ENCODE assay signal across 19 cellular contexts in genomic region chr3:5001805-5002173, GRCh38. TPM values are rescaled to one million over a fixed set of nuclear protein-coding genes. Genes with fewer than 3 reads are reported as not detected.
DNase-seq lines count a peak whose midpoint lies in the region; ATAC-seq and TF ChIP-seq lines count a peak whose summit lies in the region.
"Had no signal": no experiment of that assay in that cellular context is flagged by ENCODE, and none has a peak within 500 bp of the region (broad histone marks: within the 10 kb centered on the region; RNA-seq: fewer than 3 reads in every experiment).

No MANE protein-coding gene starts in this region.

- no peak for DNase-seq in activated T-cell treated with anti-CD3 and anti-CD28 coated beads, Interleukin-2, amount 50 U/mL, for 24 hours
- DNase-seq in activated T-cell treated with anti-CD3 and anti-CD28 coated beads for 4 hours (no peak), T-helper 17 cell (no peak), immature natural killer cell (no peak), type B pancreatic cell (ENCODE audit: extremely low spot score, unreplicated experiment) (no peak)
- DNase-seq in activated naive CD4-positive, alpha-beta T cell treated with Interleukin-2 at 50 U/mL for 16 hours = no peak
- DNase-seq: C1 segment of cervical spinal cord, GOT3, kidney glomerular epithelial cell, NCI-H146, NCI-H2171, NCI-H524 treated with DMSO at 0.1 percent for 48 hours, occipital lobe, RPMI8226, substantia nigra had no signal

- TF ChIP-seq CTCF in type B pancreatic cell (conservative IDR thresholded peaks at IDR 0.05) = no peak

- no peaks in the 10 kb centered on the region for H3K36me3 Mint-ChIP-seq in activated T-cell treated with anti-CD3 and anti-CD28 coated beads, Interleukin-2, amount 50 U/mL, for 24 hours (ENCODE audit: low read depth)
- H3K36me3 Mint-ChIP-seq in T-helper 17 cell (ENCODE audit: low read depth) (no peaks in the 10 kb centered on the region), immature natural killer cell (no peaks in the 10 kb centered on the region), type B pancreatic cell (no peaks in the 10 kb centered on the region)
- H3K36me3 Mint-ChIP-seq: activated naive CD4-positive, alpha-beta T cell treated with anti-CD3 and anti-CD28 coated beads, Interleukin-2, amount 10 ng/mL, durations not matched to agents 7 days and 5 days had no signal

- no peak overlapping the region for H3K4me3 Mint-ChIP-seq in activated T-cell treated with anti-CD3 and anti-CD28 coated beads, Interleukin-2, amount 50 U/mL, for 24 hours
- H3K4me3 Mint-ChIP-seq in T-helper 17 cell (no peak overlapping the region), immature natural killer cell (peak overlapping the region in 4 of 5 donors; percentile 48 to 82 (median 62)), type B pancreatic cell (no peak overlapping the region)
- H3K4me3 Mint-ChIP-seq: activated naive CD4-positive, alpha-beta T cell treated with anti-CD3 and anti-CD28 coated beads, Interleukin-2, amount 10 ng/mL, durations not matched to agents 7 days and 5 days had no signal

- peak overlapping the region; percentile 90 for H3K27ac Mint-ChIP-seq in activated T-cell treated with anti-CD3 and anti-CD28 coated beads, Interleukin-2, amount 50 U/mL, for 24 hours
- H3K27ac Mint-ChIP-seq in T-helper 17 cell = peak overlapping the region; percentile 79
- peak overlapping the region; percentile 85 to 96 (median 90) for H3K27ac Mint-ChIP-seq in immature natural killer cell
- H3K27ac Mint-ChIP-seq in type B pancreatic cell = peak overlapping the region; percentile 71

- ATAC-seq in T-helper 17 cell (no peak), HG03432 (IDR thresholded peaks at IDR 0.05; ENCODE audit: unreplicated experiment) (no peak)
- ATAC-seq: GM12878 had no signal

- no peaks in the 10 kb centered on the region for H3K9me3 Mint-ChIP-seq in activated T-cell treated with anti-CD3 and anti-CD28 coated beads, Interleukin-2, amount 50 U/mL, for 24 hours
- no peaks in the 10 kb centered on the region for H3K9me3 Mint-ChIP-seq in immature natural killer cell
- H3K9me3 Mint-ChIP-seq in type B pancreatic cell = no peaks in the 10 kb centered on the region
- H3K9me3 Mint-ChIP-seq: activated naive CD4-positive, alpha-beta T cell treated with anti-CD3 and anti-CD28 coated beads, Interleukin-2, amount 10 ng/mL, durations not matched to agents 7 days and 5 days had no signal

- H3K9me3 ChIP-seq in T-helper 17 cell (ENCODE audit: control insufficient read depth, low read length, poor library complexity, severe bottlenecking) = no peaks in the 10 kb centered on the region
- H3K9me3 ChIP-seq: ascending aorta had no signal

- H3K27me3 Mint-ChIP-seq in activated T-cell treated with anti-CD3 and anti-CD28 coated beads, Interleukin-2, amount 50 U/mL, for 24 hours = no peaks in the 10 kb centered on the region
- H3K27me3 Mint-ChIP-seq in T-helper 17 cell (no peaks in the 10 kb centered on the region), immature natural killer cell (ENCODE audit: low read depth in 3 of 3) (peaks cover 2 to 12% (median 6%) of the 10 kb centered on the region in 3 donors), type B pancreatic cell (peaks cover 5% of the 10 kb centered on the region)

- peaks cover 47% of the 10 kb centered on the region for H3K4me1 Mint-ChIP-seq in activated T-cell treated with anti-CD3 and anti-CD28 coated beads, Interleukin-2, amount 50 U/mL, for 24 hours (ENCODE audit: low read depth)
- H3K4me1 Mint-ChIP-seq in T-helper 17 cell (peaks cover 28% of the 10 kb centered on the region), immature natural killer cell (peaks cover 37 to 62% of the 10 kb centered on the region in 2 donors), type B pancreatic cell (ENCODE audit: unreplicated experiment) (peaks cover 30% of the 10 kb centered on the region)

RNA-seq across cellular contexts. Expression of gene BHLHE40, which starts 22.6 kb away (rescaled TPM):
- 100 to 1,000 TPM; 295 to 329 TPM for total RNA-seq in T-helper 17 cell
- 10 to 100 TPM; 51.4 to 91.9 (median 64.4) TPM for polyA plus RNA-seq in immature natural killer cell
- total RNA-seq in type B pancreatic cell (ENCODE audit: low replicate concordance) = 13.6 and 40.5 TPM in 2 replicates

Comparison
In these comparisons a context has a peak if more than half of its experiments do, and no peak if none do; other contexts are left out.
1. H3K4me3 Mint-ChIP-seq: peak in immature natural killer cell (4 of 5); none in activated T-cell treated with anti-CD3 and anti-CD28 coated beads, Interleukin-2, amount 50 U/mL, for 24 hours (single experiment), T-helper 17 cell (single experiment) and type B pancreatic cell (single experiment).
2. Peak in every context shown above with its lines, with median percentiles within 50 percentile points of each other: H3K27ac Mint-ChIP-seq.